ENCODE assay signal across 9 cellular contexts in genomic region chr10:95288273-95288672, GRCh38.
DNase-seq lines count a peak whose midpoint lies in the region; TF ChIP-seq lines count a peak whose summit lies in the region.
"Had no signal": no experiment of that assay in that cellular context is flagged by ENCODE, and none has a peak within 500 bp of the region (broad histone marks: within the 10 kb centered on the region; RNA-seq: fewer than 3 reads in every experiment).

No MANE protein-coding gene starts in this region.

- TF ChIP-seq CTCF in fibroblast of pulmonary artery (IDR thresholded peaks at IDR 0.05; ENCODE audit: low read length, missing control alignments) (no peak), parathyroid adenoma (IDR thresholded peaks at IDR 0.05) (no peak)

- peaks cover 35 to 78% (median 71%) of the 10 kb centered on the region in 10 experiments for H3K4me1 ChIP-seq in BLaER1 treated with 17β-estradiol and CSF1 and Interleukin-3, amounts not matched to agents 10 nM and 100 nM
- H3K4me1 ChIP-seq in parathyroid adenoma, result peaks cover 11% of the 10 kb centered on the region

- H2AFZ ChIP-seq in parathyroid adenoma, result no peak overlapping the region

- H3K4me3 ChIP-seq in BLaER1 treated with 17β-estradiol and CSF1 and Interleukin-3, amounts not matched to agents 10 nM and 100 nM, result peak overlapping the region in 5 of 10 experiments; percentile 85 to 94 (median 91); a peak in 7 of 20 replicates
- H3K4me3 ChIP-seq in fibroblast of pulmonary artery (replicated peaks; ENCODE audit: low read depth, low read length) (peak overlapping the region; percentile 93), parathyroid adenoma (ENCODE audit: low read depth, low read length) (peak overlapping the region; percentile 94)

- H3K4me2 ChIP-seq in BLaER1 treated with 17β-estradiol and CSF1 and Interleukin-3, amounts not matched to agents 10 nM and 100 nM, result peak overlapping the region; percentile 87 to 99 (median 96); a peak in 21 of 22 replicates
- H3K4me2 ChIP-seq in parathyroid adenoma (ENCODE audit: low read length), result peak overlapping the region; percentile 55

- CTCF ChIA-PET in HEK293T (lab: Yijun Ruan, JAX), result interaction anchor here (0.6 to 1.0 kb wide), 4 partner anchors 11 to 385 kb away, joined by 3 read pairs; no protein-coding TSS in a partner anchor

- H3K36me3 ChIP-seq in BLaER1 treated with 17β-estradiol and CSF1 and Interleukin-3, amounts not matched to agents 10 nM and 100 nM, result peaks cover 0 to 32% (median 8%) of the 10 kb centered on the region in 11 experiments; a peak in 9 of 22 replicates
- H3K36me3 ChIP-seq in parathyroid adenoma (ENCODE audit: control insufficient read depth, insufficient read depth, low read length), result no peaks in the 10 kb centered on the region

- POLR2A ChIA-PET in HEK293T (lab: Yijun Ruan, JAX), result no interaction called here

- H3K9ac ChIP-seq in BLaER1 treated with 17β-estradiol and CSF1 and Interleukin-3, amounts not matched to agents 10 nM and 100 nM, result peak overlapping the region in 4 of 11 experiments; percentile 7 to 96 (median 62); a peak in 4 of 22 replicates
- H3K9ac ChIP-seq in parathyroid adenoma, result no peak overlapping the region

- no peaks in the 10 kb centered on the region for H3K27me3 ChIP-seq in BLaER1 treated with 17β-estradiol and CSF1 and Interleukin-3, amounts not matched to agents 10 nM and 100 nM
- no peaks in the 10 kb centered on the region for H3K27me3 ChIP-seq in parathyroid adenoma (ENCODE audit: control insufficient read depth, insufficient read depth, low read length)

- H3K27ac ChIP-seq in BLaER1 treated with 17β-estradiol and CSF1 and Interleukin-3, amounts not matched to agents 10 nM and 100 nM, result no peak overlapping the region
- H3K27ac ChIP-seq in parathyroid adenoma, result no peak overlapping the region

- peaks cover 30% of the 10 kb centered on the region for H3K79me2 ChIP-seq in parathyroid adenoma

- DNase-seq in NCI-H526 treated with DMSO at 0.1 percent for 48 hours (lab: John Stamatoyannopoulos, UW) (peak; percentile 4), fibroblast of pulmonary artery (ENCODE audit: low read depth) (no peak), HPDE6-E6E7 (ENCODE audit: extremely low spot score) (no peak), T-helper 1 cell (no peak), HEK293T (ENCODE audit: extremely low spot score) (no peak), GM19238 (ENCODE audit: insufficient read length, low spot score) (no peak)
- DNase-seq: NCI-H2107 had no signal

- no peaks in the 10 kb centered on the region for H3K9me3 ChIP-seq in BLaER1 treated with 17β-estradiol and CSF1 and Interleukin-3, amounts not matched to agents 10 nM and 100 nM (replicated peaks in 1 of 11)
- H3K9me3 ChIP-seq in parathyroid adenoma (ENCODE audit: control insufficient read depth, low read length), result no peaks in the 10 kb centered on the region

- peaks cover 0 to 61% (median 53%) of the 10 kb centered on the region in 11 experiments; a peak in 16 of 22 replicates for H4K20me1 ChIP-seq in BLaER1 treated with 17β-estradiol and CSF1 and Interleukin-3, amounts not matched to agents 10 nM and 100 nM

TF ChIP-seq in HEK293T, 16 proteins besides CTCF, POLR2A, EP300 and RAD21:
- TF ChIP-seq TARDBP (IDR thresholded peaks at IDR 0.05) (no peak), SUZ12 (IDR thresholded peaks at IDR 0.05) (no peak), PKNOX1 (IDR thresholded peaks at IDR 0.05) (no peak), FOXM1 (IDR thresholded peaks at IDR 0.05; ENCODE audit: borderline replicate concordance) (no peak), SP1 (IDR thresholded peaks at IDR 0.05) (no peak), LEF1 (IDR thresholded peaks at IDR 0.05; ENCODE audit: borderline replicate concordance) (no peak), ZNF384 (IDR thresholded peaks at IDR 0.05) (no peak), FOXA1 (IDR thresholded peaks at IDR 0.05) (no peak), FOXK2 (IDR thresholded peaks at IDR 0.05) (no peak), ELF4 (IDR thresholded peaks at IDR 0.05) (no peak), HDGF (IDR thresholded peaks at IDR 0.05; ENCODE audit: borderline replicate concordance) (no peak), BHLHE40 (IDR thresholded peaks at IDR 0.05; ENCODE audit: borderline replicate concordance) (no peak), CTBP1 (IDR thresholded peaks at IDR 0.05; ENCODE audit: borderline replicate concordance) (no peak)
